25 cellular contexts compared by ENCODE assay signal in the genomic region with DNA sequence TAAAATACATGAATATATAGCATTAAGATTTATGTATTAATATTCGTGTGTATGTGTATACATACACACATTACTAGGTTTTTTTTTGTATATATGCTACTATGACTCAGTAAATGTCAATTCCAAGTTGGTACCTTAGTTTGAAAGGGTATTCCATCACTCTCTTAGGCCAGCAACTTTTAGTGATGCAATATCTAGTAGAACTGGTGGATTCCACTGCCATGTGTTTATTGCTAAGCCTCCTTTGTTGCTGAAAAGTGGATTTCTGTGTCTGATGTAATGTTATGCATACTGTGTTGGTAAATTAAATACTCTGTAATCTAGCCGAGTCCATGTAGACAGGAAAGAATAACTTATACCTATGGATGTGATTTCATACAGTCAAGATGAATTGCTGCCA. TPM values are rescaled to one million over a fixed set of nuclear protein-coding genes. Genes with fewer than 3 reads are reported as not detected.
A peak's percentile ranks its signal among the peaks of the same experiment; 100 is the strongest.
DNase-seq lines count a peak whose midpoint lies in the region; ATAC-seq and TF ChIP-seq lines count a peak whose summit lies in the region.
"Had no signal": no experiment of that assay in that cellular context is flagged by ENCODE, and none has a peak within 500 bp of the region (broad histone marks: within the 10 kb centered on the region; RNA-seq: fewer than 3 reads in every experiment).

No MANE protein-coding gene starts in this region.

- H3K79me1 ChIP-seq in trophoblast cell (ENCODE audit: low read length), result no peaks in the 10 kb centered on the region

- no peak overlapping the region for H2BK12ac ChIP-seq in trophoblast cell (ENCODE audit: low read length)

- H3K4me3 ChIP-seq in AG10803 (ENCODE audit: low read length) (no peak overlapping the region), adipocyte (ENCODE audit: low read length) (no peak overlapping the region), trophoblast cell (ENCODE audit: low read depth, low read length) (no peak overlapping the region)
- H3K4me3 ChIP-seq: BLaER1 had no signal

- H2AFZ ChIP-seq in trophoblast cell (ENCODE audit: insufficient read depth, low read length, poor library complexity), result no peak overlapping the region

- no peak overlapping the region for H2BK5ac ChIP-seq in trophoblast cell (ENCODE audit: low read depth, low read length, poor library complexity)

- H2BK120ac ChIP-seq in trophoblast cell (ENCODE audit: insufficient read depth, low read length, poor library complexity), result no peak overlapping the region

- H3K4me1 ChIP-seq in adipocyte (ENCODE audit: control insufficient read depth, insufficient read depth, low read length), result peaks cover 23% of the 10 kb centered on the region
- H3K4me1 ChIP-seq in trophoblast cell (ENCODE audit: control insufficient read depth in 1 of 2, insufficient read depth in 2 of 2, low read length in 2 of 2), result no peaks in the 10 kb centered on the region
- H3K4me1 ChIP-seq: BLaER1 had no signal

- no peaks in the 10 kb centered on the region for H3K36me3 ChIP-seq in adipocyte (ENCODE audit: control insufficient read depth, insufficient read depth, low read length, severe bottlenecking)
- no peaks in the 10 kb centered on the region for H3K36me3 ChIP-seq in trophoblast cell (ENCODE audit: control insufficient read depth in 1 of 2, insufficient read depth in 2 of 2, low read length in 2 of 2)
- H3K36me3 ChIP-seq: BLaER1 had no signal

- DNase-seq in AG10803 (ENCODE audit: low read depth) (peak; percentile 29), adipocyte (ENCODE audit: low read depth) (peak; percentile 40), fibroblast of gingiva (ENCODE audit: low read depth) (peak; percentile 6), trophoblast cell (peak; percentile 4 to 50), RPMI8226 (no peak), NOMO-1 (lab: John Stamatoyannopoulos, UW; ENCODE audit: unreplicated experiment in 2 of 2) (no peak)
- DNase-seq: 8988T; ACHN; CD4-positive, CD25-positive, alpha-beta regulatory T cell; H7; KBM-7; MV-4-11; NCI-H1105; NCI-H1436 treated with DMSO at 0.1 percent for 48 hours; NCI-H1930; NCI-H2107; NCI-H446; NCI-H526; NCI-H82; NK-92 treated with Interleukin-12 subunit alpha and Interleukin-12 subunit beta, amount 100 ng/mL, for 24 hours; SHP77 had no signal

- H3K27me3 ChIP-seq in adipocyte (replicated peaks; ENCODE audit: control insufficient read depth, insufficient read depth, low read length) (no peaks in the 10 kb centered on the region), trophoblast cell (ENCODE audit: insufficient read depth, low read length) (no peaks in the 10 kb centered on the region)
- H3K27me3 ChIP-seq: BLaER1 had no signal

- no peak for ATAC-seq in HG03159 (IDR thresholded peaks at IDR 0.05; ENCODE audit: unreplicated experiment)
- no peak for ATAC-seq in GM21737 (IDR thresholded peaks at IDR 0.05; ENCODE audit: unreplicated experiment)

- no peak overlapping the region for H4K91ac ChIP-seq in trophoblast cell (ENCODE audit: low read depth, low read length)

- TF ChIP-seq CTCF in AG10803 (conservative IDR thresholded peaks at IDR 0.05; ENCODE audit: low read length), result no peak

- no peak overlapping the region for H3K4me2 ChIP-seq in trophoblast cell (ENCODE audit: low read length)
- H3K4me2 ChIP-seq: BLaER1 had no signal

- no peaks in the 10 kb centered on the region for H3K79me2 ChIP-seq in trophoblast cell (ENCODE audit: control insufficient read depth, insufficient read depth, low read length, poor library complexity)

- no peak overlapping the region for H2AK5ac ChIP-seq in trophoblast cell (ENCODE audit: low read length)

- H3K27ac ChIP-seq in trophoblast cell (ENCODE audit: low read depth, low read length), result no peak overlapping the region
- H3K27ac ChIP-seq: BLaER1, RWPE1 had no signal

- no peak overlapping the region for H3K18ac ChIP-seq in trophoblast cell (ENCODE audit: low read length)

- H3K9me3 ChIP-seq in adipocyte (ENCODE audit: control insufficient read depth, low read length) (peaks cover 8% of the 10 kb centered on the region), trophoblast cell (ENCODE audit: insufficient read depth, low read depth, low read length) (no peaks in the 10 kb centered on the region)
- H3K9me3 ChIP-seq: BLaER1 had no signal

- no peak overlapping the region for H3K4ac ChIP-seq in trophoblast cell (ENCODE audit: low read depth, low read length)

- H4K12ac ChIP-seq in trophoblast cell (ENCODE audit: low read depth, low read length), result no peak overlapping the region

- no peak overlapping the region for H4K8ac ChIP-seq in trophoblast cell (ENCODE audit: low read depth, low read length)

- WGBS in trophoblast cell (ENCODE audit: extremely low coverage, insufficient coverage, insufficient read length), result no CpG with 5 or more reads among the region's 2 CpGs

- no peak overlapping the region for H3K23ac ChIP-seq in trophoblast cell (ENCODE audit: low read length)

- no peak overlapping the region for H3K14ac ChIP-seq in trophoblast cell (ENCODE audit: low read length)

- H3K9ac ChIP-seq in adipocyte (ENCODE audit: low read length), result no peak overlapping the region
- no peak overlapping the region for H3K9ac ChIP-seq in trophoblast cell (ENCODE audit: low read length)
- H3K9ac ChIP-seq: BLaER1 had no signal

RNA-seq across cellular contexts. Expression of a gene that starts 16.9 kb away (rescaled TPM):
- 67.5 and 80.3 TPM in 2 replicates for polyA plus RNA-seq in trophoblast cell (2013)
- polyA plus RNA-seq: CD4-positive, CD25-positive, alpha-beta regulatory T cell had no signal

Comparison
In these comparisons a context has a peak if more than half of its experiments do, and no peak if none do; other contexts are left out.
1. DNase-seq: peak in AG10803 (single experiment), adipocyte (single experiment), fibroblast of gingiva (single experiment) and trophoblast cell (2 of 2); none in RPMI8226 (single experiment) and NOMO-1 (0 of 2).